ENCODE assay signal across 31 cellular contexts in genomic region chr11:13107544-13108044, GRCh38.
"Had no signal": no experiment of that assay in that cellular context is flagged by ENCODE, and none has a peak within 500 bp of the region (broad histone marks: within the 10 kb centered on the region; RNA-seq: fewer than 3 reads in every experiment).

No MANE protein-coding gene starts in this region.

- H3K36me3 ChIP-seq: ascending aorta, cardiac muscle cell had no signal

- H3K9me3 ChIP-seq: ascending aorta had no signal

- H3K27ac ChIP-seq: ascending aorta, cardiac muscle cell, VCaP had no signal

- FAIRE-seq: bronchial epithelial cell, TTC549 had no signal

- DNase-seq: activated B cell treated with CpG ODN at 0.5 μM for 24 hours; activated CD4-positive, alpha-beta memory T cell treated with anti-CD3 and anti-CD28 coated beads for 36 hours; activated CD4-positive, alpha-beta T cell treated with anti-CD3 and anti-CD28 coated beads for 4 hours; activated CD4-positive, alpha-beta T cell treated with anti-CD3 and anti-CD28 coated beads, Interleukin-2, amount 50 U/mL, for 1 hour; activated CD4-positive, alpha-beta T cell treated with anti-CD3 and anti-CD28 coated beads, Interleukin-2, amount 50 U/mL, for 4 hours; activated CD4-positive, CD25-positive, alpha-beta regulatory T cell treated with anti-CD3 and anti-CD28 coated beads, Interleukin-2, amount 50 U/mL, for 72 hours; activated CD8-positive, alpha-beta memory T cell treated with anti-CD3 and anti-CD28 coated beads, Interleukin-2, amount 50 U/mL, for 4 hours; activated CD8-positive, alpha-beta T cell treated with anti-CD3 and anti-CD28 coated beads for 36 hours; activated effector memory CD4-positive, alpha-beta T cell treated with anti-CD3 and anti-CD28 coated beads, Interleukin-2, amount 50 U/mL, for 16 hours; activated gamma-delta T cell treated with Interleukin-2 at 50 U/mL for 16 hours; activated naive CD4-positive, alpha-beta T cell; activated naive CD4-positive, alpha-beta T cell treated with anti-CD3 and anti-CD28 coated beads for 36 hours; activated naive CD8-positive, alpha-beta T cell treated with anti-CD3 and anti-CD28 coated beads, Interleukin-2, amount 10 ng/mL, durations not matched to agents 7 days and 5 days; activated naive CD8-positive, alpha-beta T cell treated with anti-CD3 and anti-CD28 coated beads, Interleukin-2, amount 50 U/mL, for 24 hours; activated T-cell treated with anti-CD3 and anti-CD28 coated beads for 4 hours; activated T-cell treated with anti-CD3 and anti-CD28 coated beads, Interleukin-2, amount 50 U/mL, for 1 hour; activated T-cell treated with anti-CD3 and anti-CD28 coated beads, Interleukin-2, amount 50 U/mL, for 4 hours; activated T-cell treated with anti-CD3 and anti-CD28 coated beads, Interleukin-2, amount 50 U/mL, for 72 hours; amygdala; anterior cingulate cortex; caudate nucleus; cerebellar nuclear complex; T-helper 1 cell; T-helper 2 cell; T-helper 9 cell had no signal

- H3K4me1 ChIP-seq: ascending aorta had no signal

- H3K27me3 ChIP-seq: ascending aorta, cardiac muscle cell had no signal

- ATAC-seq: activated CD8-positive, alpha-beta T cell treated with anti-CD3 and anti-CD28 coated beads for 36 hours; activated naive CD8-positive, alpha-beta T cell treated with anti-CD3 and anti-CD28 coated beads, Interleukin-2, amount 50 U/mL, for 24 hours; activated T-cell treated with anti-CD3 and anti-CD28 coated beads, Interleukin-2, amount 50 U/mL, for 4 hours; activated T-cell treated with anti-CD3 and anti-CD28 coated beads, Interleukin-2, amount 50 U/mL, for 72 hours; activated T-helper 17 cell treated with anti-CD3 and anti-CD28 coated beads, Interleukin-2, amount 50 U/mL, for 72 hours had no signal

- H3K4me3 ChIP-seq: ascending aorta, cardiac muscle cell had no signal
